Comparison of ENCODE assay signal across 30 cellular contexts in the genomic region with DNA sequence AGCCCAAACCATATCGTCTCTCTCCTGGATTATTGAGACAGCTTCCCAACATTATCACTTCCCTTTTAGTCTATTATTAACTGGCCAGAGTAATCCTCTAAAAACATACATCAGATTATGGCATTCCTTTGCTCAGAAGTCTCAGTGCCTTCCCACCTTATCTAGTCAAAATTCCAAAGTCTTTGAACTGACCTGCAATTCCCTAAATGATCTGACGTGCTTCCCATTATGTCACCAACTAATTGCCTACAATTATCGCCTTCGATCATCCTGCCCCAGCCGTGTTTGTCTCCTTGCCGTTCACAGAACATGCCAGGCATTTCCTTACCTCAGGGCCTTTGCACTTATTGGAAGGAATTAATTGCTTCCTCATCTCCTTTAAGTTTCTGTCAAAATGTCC.
"Had no signal": no experiment of that assay in that cellular context is flagged by ENCODE, and none has a peak within 500 bp of the region (broad histone marks: within the 10 kb centered on the region; RNA-seq: fewer than 3 reads in every experiment).

No MANE protein-coding gene starts in this region.

- ATAC-seq: activated CD8-positive, alpha-beta T cell treated with anti-CD3 and anti-CD28 coated beads, Interleukin-2, amount 10 ng/mL, durations not matched to agents 7 days and 5 days; activated naive CD8-positive, alpha-beta T cell treated with anti-CD3 and anti-CD28 coated beads, Interleukin-2, amount 50 U/mL, for 24 hours; body of pancreas; T-helper 17 cell; WTC11 had no signal

- H3K4me3 Mint-ChIP-seq: activated CD8-positive, alpha-beta T cell treated with anti-CD3 and anti-CD28 coated beads, Interleukin-2, amount 10 ng/mL, durations not matched to agents 7 days and 5 days; activated naive CD4-positive, alpha-beta T cell treated with anti-CD3 and anti-CD28 coated beads, Interleukin-2, amount 50 U/mL, for 24 hours; activated naive CD8-positive, alpha-beta T cell treated with anti-CD3 and anti-CD28 coated beads, Interleukin-2, amount 50 U/mL, for 24 hours; central memory CD8-positive, alpha-beta T cell; T-helper 17 cell; WTC11 had no signal

- H3K4me3 ChIP-seq: ascending aorta, body of pancreas, Peyer's patch, SJSA1 had no signal

- H3K36me3 Mint-ChIP-seq: WTC11 had no signal

- DNase-seq: activated CD4-positive, alpha-beta T cell treated with anti-CD3 and anti-CD28 coated beads for 48 hours; activated CD4-positive, alpha-beta T cell treated with anti-CD3 and anti-CD28 coated beads, Interleukin-2, amount 50 U/mL, for 4 hours; activated CD4-positive, CD25-positive, alpha-beta regulatory T cell treated with anti-CD3 and anti-CD28 coated beads, Interleukin-2, amount 50 U/mL, for 72 hours; activated CD8-positive, alpha-beta memory T cell treated with anti-CD3 and anti-CD28 coated beads, Interleukin-2, amount 50 U/mL, for 48 hours; activated CD8-positive, alpha-beta T cell treated with anti-CD3 and anti-CD28 coated beads, Interleukin-2, amount 10 ng/mL, durations not matched to agents 7 days and 5 days; activated naive CD8-positive, alpha-beta T cell treated with anti-CD3 and anti-CD28 coated beads, Interleukin-2, amount 50 U/mL, for 24 hours; activated T-cell treated with anti-CD3 and anti-CD28 coated beads, Interleukin-2, amount 50 U/mL, for 1 hour; amniotic stem cell; body of pancreas; Karpas-422; MM.1S; NCI-H1105 treated with DMSO at 0.1 percent for 48 hours; NCI-H1436 treated with DMSO at 0.1 percent for 48 hours; NCI-H187; NCI-H2081; NCI-H2227 treated with DMSO at 0.1 percent for 48 hours; NCI-H446 treated with DMSO at 0.1 percent for 48 hours; NCI-H524 treated with DMSO at 0.1 percent for 48 hours; NK-92 treated with Interleukin-12 subunit alpha and Interleukin-12 subunit beta, amount 100 ng/mL, for 24 hours; OCI-M1; Peyer's patch; SHP77; T-helper 17 cell; T-helper 9 cell had no signal

- H3K27me3 Mint-ChIP-seq: activated naive CD4-positive, alpha-beta T cell treated with anti-CD3 and anti-CD28 coated beads, Interleukin-2, amount 50 U/mL, for 24 hours; central memory CD8-positive, alpha-beta T cell; T-helper 17 cell had no signal

- H3K36me3 ChIP-seq: ascending aorta, Peyer's patch, SJSA1 had no signal

- H3K27ac Mint-ChIP-seq: activated CD8-positive, alpha-beta T cell treated with anti-CD3 and anti-CD28 coated beads, Interleukin-2, amount 10 ng/mL, durations not matched to agents 7 days and 5 days; activated naive CD4-positive, alpha-beta T cell treated with anti-CD3 and anti-CD28 coated beads, Interleukin-2, amount 50 U/mL, for 24 hours; activated naive CD8-positive, alpha-beta T cell treated with anti-CD3 and anti-CD28 coated beads, Interleukin-2, amount 50 U/mL, for 24 hours; T-helper 17 cell; WTC11 had no signal

- H3K4me1 ChIP-seq: ascending aorta, body of pancreas, Peyer's patch had no signal

- H3K4me1 Mint-ChIP-seq: activated naive CD4-positive, alpha-beta T cell treated with anti-CD3 and anti-CD28 coated beads, Interleukin-2, amount 50 U/mL, for 24 hours; activated naive CD8-positive, alpha-beta T cell treated with anti-CD3 and anti-CD28 coated beads, Interleukin-2, amount 50 U/mL, for 24 hours; central memory CD8-positive, alpha-beta T cell; T-helper 17 cell; WTC11 had no signal

- H3K27ac ChIP-seq: ascending aorta, body of pancreas, Peyer's patch, RWPE1, SJSA1 had no signal

- H3K9me3 ChIP-seq: ascending aorta, body of pancreas, Peyer's patch, SJSA1 had no signal

- H3K27me3 ChIP-seq: ascending aorta, body of pancreas, Peyer's patch, SJSA1 had no signal

- H3K9me3 Mint-ChIP-seq: activated naive CD4-positive, alpha-beta T cell treated with anti-CD3 and anti-CD28 coated beads, Interleukin-2, amount 50 U/mL, for 24 hours; activated naive CD8-positive, alpha-beta T cell treated with anti-CD3 and anti-CD28 coated beads, Interleukin-2, amount 50 U/mL, for 24 hours; central memory CD8-positive, alpha-beta T cell had no signal
